ENCODE assay signal across 31 cellular contexts in the genomic region with DNA sequence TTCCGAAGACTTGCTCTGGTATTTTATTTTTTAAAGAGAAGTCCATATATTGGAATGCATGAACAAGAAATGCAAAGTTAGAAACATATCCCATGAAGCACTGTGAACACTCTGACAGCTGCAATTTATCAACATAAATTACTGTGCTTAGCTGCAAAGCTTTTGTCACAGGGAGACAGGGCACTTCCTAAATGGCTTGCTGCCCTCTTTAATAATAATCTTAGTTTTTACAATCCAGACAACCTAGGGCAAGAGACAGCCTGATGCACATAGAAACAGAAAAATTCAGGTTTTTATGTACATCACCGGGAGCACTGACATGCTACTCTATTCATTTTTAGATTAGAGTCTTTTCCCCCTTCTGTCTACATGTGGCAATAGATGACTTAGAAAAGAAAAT.
"Had no signal": no experiment of that assay in that cellular context is flagged by ENCODE, and none has a peak within 500 bp of the region (broad histone marks: within the 10 kb centered on the region; RNA-seq: fewer than 3 reads in every experiment).

No MANE protein-coding gene starts in this region.

- H3K27ac Mint-ChIP-seq: activated CD4-positive, alpha-beta memory T cell treated with anti-CD3 and anti-CD28 coated beads for 36 hours; activated CD4-positive, alpha-beta T cell treated with anti-CD3 and anti-CD28 coated beads for 36 hours; activated CD4-positive, alpha-beta T cell treated with anti-CD3 and anti-CD28 coated beads, Interleukin-2, amount 10 ng/mL, durations not matched to agents 24 days and 14 days; activated CD8-positive, alpha-beta memory T cell treated with anti-CD3 and anti-CD28 coated beads, Interleukin-2, amount 10 ng/mL, durations not matched to agents 7 days and 5 days; activated CD8-positive, alpha-beta T cell treated with anti-CD3 and anti-CD28 coated beads, Interleukin-2, amount 10 ng/mL, durations not matched to agents 7 days and 5 days; activated naive CD4-positive, alpha-beta T cell treated with anti-CD3 and anti-CD28 coated beads, Interleukin-2, amount 10 ng/mL, durations not matched to agents 7 days and 5 days; activated naive CD4-positive, alpha-beta T cell treated with anti-CD3 and anti-CD28 coated beads, Interleukin-2, amount 50 U/mL, for 72 hours; activated naive CD8-positive, alpha-beta T cell treated with anti-CD3 and anti-CD28 coated beads, Interleukin-2, amount 10 ng/mL, durations not matched to agents 7 days and 5 days; activated T-helper 1 cell treated with anti-CD3 and anti-CD28 coated beads, Interleukin-12 subunit alpha, Interleukin-12 subunit beta, Interleukin-2, Interleukin-4 antibody, amounts not matched to agents 30 ng/mL and 10 ng/mL and 1 ng/mL, durations not matched to agents 14 hours and 24 hours and 36 hours; activated T-helper 2 cell treated with anti-CD3 and anti-CD28 coated beads, Interferon-gamma antibody, Interleukin-2, Interleukin-4, amounts not matched to agents 10 μg/mL and 5 μg/mL and 100 μg/mL, durations not matched to agents 14 hours and 24 hours and 36 hours had no signal

- H3K9me3 Mint-ChIP-seq: activated naive CD4-positive, alpha-beta T cell treated with anti-CD3 and anti-CD28 coated beads, Interleukin-2, amount 10 ng/mL, durations not matched to agents 7 days and 5 days; activated T-helper 1 cell treated with anti-CD3 and anti-CD28 coated beads, Interleukin-12 subunit alpha, Interleukin-12 subunit beta, Interleukin-2, Interleukin-4 antibody, amounts not matched to agents 30 ng/mL and 10 ng/mL and 1 ng/mL, durations not matched to agents 14 hours and 24 hours and 36 hours had no signal

- H3K9me3 ChIP-seq: ascending aorta, breast epithelium, colonic mucosa, esophagus muscularis mucosa, gastroesophageal sphincter had no signal

- H3K4me1 Mint-ChIP-seq: activated CD4-positive, alpha-beta T cell treated with anti-CD3 and anti-CD28 coated beads for 36 hours; activated CD4-positive, alpha-beta T cell treated with anti-CD3 and anti-CD28 coated beads, Interleukin-2, amount 10 ng/mL, durations not matched to agents 24 days and 14 days; activated CD8-positive, alpha-beta memory T cell treated with anti-CD3 and anti-CD28 coated beads, Interleukin-2, amount 10 ng/mL, durations not matched to agents 7 days and 5 days; activated naive CD8-positive, alpha-beta T cell treated with anti-CD3 and anti-CD28 coated beads, Interleukin-2, amount 10 ng/mL, durations not matched to agents 7 days and 5 days had no signal

- H3K4me3 ChIP-seq: ascending aorta, breast epithelium, cardiac muscle cell, colonic mucosa, esophagus muscularis mucosa, gastroesophageal sphincter, heart right ventricle had no signal

- H3K4me3 Mint-ChIP-seq: activated CD4-positive, alpha-beta memory T cell treated with anti-CD3 and anti-CD28 coated beads for 36 hours; activated CD4-positive, alpha-beta T cell treated with anti-CD3 and anti-CD28 coated beads for 36 hours; activated CD4-positive, alpha-beta T cell treated with anti-CD3 and anti-CD28 coated beads, Interleukin-2, amount 10 ng/mL, durations not matched to agents 24 days and 14 days; activated CD8-positive, alpha-beta memory T cell treated with anti-CD3 and anti-CD28 coated beads, Interleukin-2, amount 10 ng/mL, durations not matched to agents 7 days and 5 days; activated CD8-positive, alpha-beta T cell treated with anti-CD3 and anti-CD28 coated beads, Interleukin-2, amount 10 ng/mL, durations not matched to agents 7 days and 5 days; activated naive CD4-positive, alpha-beta T cell treated with anti-CD3 and anti-CD28 coated beads, Interleukin-2, amount 10 ng/mL, durations not matched to agents 7 days and 5 days; activated naive CD8-positive, alpha-beta T cell treated with anti-CD3 and anti-CD28 coated beads, Interleukin-2, amount 10 ng/mL, durations not matched to agents 7 days and 5 days; activated T-helper 1 cell treated with anti-CD3 and anti-CD28 coated beads, Interleukin-12 subunit alpha, Interleukin-12 subunit beta, Interleukin-2, Interleukin-4 antibody, amounts not matched to agents 30 ng/mL and 10 ng/mL and 1 ng/mL, durations not matched to agents 14 hours and 24 hours and 36 hours; brain had no signal

- H3K27ac ChIP-seq: ascending aorta, breast epithelium, cardiac muscle cell, colonic mucosa, esophagus muscularis mucosa, gastroesophageal sphincter had no signal

- H3K36me3 Mint-ChIP-seq: activated CD8-positive, alpha-beta memory T cell treated with anti-CD3 and anti-CD28 coated beads, Interleukin-2, amount 10 ng/mL, durations not matched to agents 7 days and 5 days; activated naive CD4-positive, alpha-beta T cell treated with anti-CD3 and anti-CD28 coated beads, Interleukin-2, amount 10 ng/mL, durations not matched to agents 7 days and 5 days; brain had no signal

- DNase-seq: activated CD4-positive, alpha-beta memory T cell treated with anti-CD3 and anti-CD28 coated beads for 36 hours; activated CD4-positive, alpha-beta T cell treated with anti-CD3 and anti-CD28 coated beads for 36 hours; activated CD4-positive, alpha-beta T cell treated with anti-CD3 and anti-CD28 coated beads, Interleukin-2, amount 10 ng/mL, durations not matched to agents 24 days and 14 days; activated CD4-positive, CD25-positive, alpha-beta regulatory T cell; activated CD4-positive, CD25-positive, alpha-beta regulatory T cell treated with anti-CD3 and anti-CD28 coated beads, Interleukin-2, amount 50 U/mL, for 72 hours; activated CD8-positive, alpha-beta memory T cell treated with anti-CD3 and anti-CD28 coated beads, Interleukin-2, amount 10 ng/mL, durations not matched to agents 7 days and 5 days; activated CD8-positive, alpha-beta memory T cell treated with anti-CD3 and anti-CD28 coated beads, Interleukin-2, amount 50 U/mL, for 4 hours; activated CD8-positive, alpha-beta T cell treated with anti-CD3 and anti-CD28 coated beads, Interleukin-2, amount 10 ng/mL, durations not matched to agents 7 days and 5 days; activated effector memory CD4-positive, alpha-beta T cell treated with anti-CD3 and anti-CD28 coated beads, Interleukin-2, amount 50 U/mL, for 16 hours; activated naive CD4-positive, alpha-beta T cell; activated naive CD4-positive, alpha-beta T cell treated with anti-CD3 and anti-CD28 coated beads, Interleukin-2, amount 10 ng/mL, durations not matched to agents 7 days and 5 days; activated naive CD8-positive, alpha-beta T cell treated with anti-CD3 and anti-CD28 coated beads, Interleukin-2, amount 10 ng/mL, durations not matched to agents 7 days and 5 days; activated T-cell treated with anti-CD3 and anti-CD28 coated beads, Interleukin-2, amount 50 U/mL, for 1 hour; activated T-cell treated with anti-CD3 and anti-CD28 coated beads, Interleukin-2, amount 50 U/mL, for 48 hours; central memory CD4-positive, alpha-beta T cell; cerebellar nuclear complex; colonic mucosa; effector CD8-positive, alpha-beta T cell; erythroblast; foreskin melanocyte; heart right ventricle; T-helper 2 cell had no signal

- H3K36me3 ChIP-seq: ascending aorta, breast epithelium, cardiac muscle cell, colonic mucosa, esophagus muscularis mucosa, gastroesophageal sphincter, heart right ventricle had no signal

- H3K27me3 Mint-ChIP-seq: activated CD4-positive, alpha-beta memory T cell treated with anti-CD3 and anti-CD28 coated beads for 36 hours; activated CD4-positive, alpha-beta T cell treated with anti-CD3 and anti-CD28 coated beads for 36 hours; activated CD4-positive, alpha-beta T cell treated with anti-CD3 and anti-CD28 coated beads, Interleukin-2, amount 10 ng/mL, durations not matched to agents 24 days and 14 days; activated CD8-positive, alpha-beta memory T cell treated with anti-CD3 and anti-CD28 coated beads, Interleukin-2, amount 10 ng/mL, durations not matched to agents 7 days and 5 days; activated naive CD4-positive, alpha-beta T cell treated with anti-CD3 and anti-CD28 coated beads, Interleukin-2, amount 10 ng/mL, durations not matched to agents 7 days and 5 days; activated naive CD8-positive, alpha-beta T cell treated with anti-CD3 and anti-CD28 coated beads, Interleukin-2, amount 10 ng/mL, durations not matched to agents 7 days and 5 days had no signal

- H3K27me3 ChIP-seq: ascending aorta, breast epithelium, cardiac muscle cell, colonic mucosa, esophagus muscularis mucosa, gastroesophageal sphincter, heart right ventricle had no signal

- H3K4me1 ChIP-seq: ascending aorta, breast epithelium, colonic mucosa, gastroesophageal sphincter had no signal
